Comparison of ENCODE assay signal across 29 cellular contexts in genomic region chr1:207268753-207269511, GRCh38.
"Had no signal": no experiment of that assay in that cellular context is flagged by ENCODE, and none has a peak within 500 bp of the region (broad histone marks: within the 10 kb centered on the region; RNA-seq: fewer than 3 reads in every experiment).

No MANE protein-coding gene starts in this region.

- H3K4me3 Mint-ChIP-seq: mesothelial cell of epicardium; naive thymus-derived CD8-positive, alpha-beta T cell; nephron; neural crest cell; stimulated activated naive CD8-positive, alpha-beta T cell treated with anti-CD3 and anti-CD28 coated beads, Interleukin-15, Interleukin-2, amounts not matched to agents 100 ng/mL and 50 ng/mL, for 24 hours had no signal

- DNase-seq: hippocampal formation; kidney glomerular epithelial cell; left cardiac atrium; left lung; lower lobe of right lung; mammary epithelial cell; mesendoderm; naive thymus-derived CD8-positive, alpha-beta T cell; nucleus accumbens; pancreas; posterior cingulate gyrus; retina; right cardiac atrium; stimulated activated CD4-positive, alpha-beta T cell treated with anti-CD3 and anti-CD28 coated beads, Interleukin-12 subunit alpha, Interleukin-12 subunit beta, amount 100 ng/mL, for 4 hours; stimulated activated CD4-positive, alpha-beta T cell treated with anti-CD3 and anti-CD28 coated beads, Interleukin-15, amount 100 ng/mL, for 24 hours; stimulated activated CD4-positive, alpha-beta T cell treated with anti-CD3 and anti-CD28 coated beads, Interleukin-2, amount 100 ng/mL, for 24 hours; stimulated activated CD4-positive, alpha-beta T cell treated with anti-CD3 and anti-CD28 coated beads, Interleukin-4, amount 100 ng/mL, for 1 hour; stimulated activated naive CD4-positive, alpha-beta T cell; trophoblast cell; upper lobe of right lung had no signal

- H3K27ac ChIP-seq: left lung, lower lobe of right lung, pancreas, prostate gland, skin epidermis, suprapubic skin, thoracic aorta, upper lobe of right lung had no signal

- H3K27me3 ChIP-seq: left lung, pancreas, suprapubic skin, upper lobe of right lung had no signal

- H3K4me1 ChIP-seq: left lung, lower lobe of right lung, pancreas, prostate gland, suprapubic skin, upper lobe of right lung had no signal

- ATAC-seq: left cardiac atrium; left lung; lower lobe of right lung; naive thymus-derived CD8-positive, alpha-beta T cell; pancreas; right cardiac atrium; sciatic nerve; upper lobe of right lung had no signal

- H3K9me3 ChIP-seq: lower lobe of right lung, pancreas, prostate gland, suprapubic skin, thoracic aorta, upper lobe of right lung had no signal

- H3K36me3 Mint-ChIP-seq: mesothelial cell of epicardium had no signal

- H3K27ac Mint-ChIP-seq: mesothelial cell of epicardium; nephron; stimulated activated naive CD8-positive, alpha-beta T cell treated with anti-CD3 and anti-CD28 coated beads, Interleukin-15, Interleukin-2, amounts not matched to agents 100 ng/mL and 50 ng/mL, for 24 hours had no signal

- H3K4me3 ChIP-seq: left lung, lower lobe of right lung, pancreas, prostate gland, skin epidermis, suprapubic skin, thoracic aorta, upper lobe of right lung had no signal

- H3K27me3 Mint-ChIP-seq: naive thymus-derived CD8-positive, alpha-beta T cell; stimulated activated naive CD8-positive, alpha-beta T cell treated with anti-CD3 and anti-CD28 coated beads, Interleukin-15, Interleukin-2, amounts not matched to agents 100 ng/mL and 50 ng/mL, for 24 hours had no signal

- H3K36me3 ChIP-seq: left lung, lower lobe of right lung, pancreas, prostate gland, suprapubic skin, thoracic aorta, upper lobe of right lung had no signal

- H3K4me1 Mint-ChIP-seq: mesothelial cell of epicardium, nephron, neural crest cell had no signal
